Comparison of ENCODE assay signal across 18 cellular contexts in the genomic region with DNA sequence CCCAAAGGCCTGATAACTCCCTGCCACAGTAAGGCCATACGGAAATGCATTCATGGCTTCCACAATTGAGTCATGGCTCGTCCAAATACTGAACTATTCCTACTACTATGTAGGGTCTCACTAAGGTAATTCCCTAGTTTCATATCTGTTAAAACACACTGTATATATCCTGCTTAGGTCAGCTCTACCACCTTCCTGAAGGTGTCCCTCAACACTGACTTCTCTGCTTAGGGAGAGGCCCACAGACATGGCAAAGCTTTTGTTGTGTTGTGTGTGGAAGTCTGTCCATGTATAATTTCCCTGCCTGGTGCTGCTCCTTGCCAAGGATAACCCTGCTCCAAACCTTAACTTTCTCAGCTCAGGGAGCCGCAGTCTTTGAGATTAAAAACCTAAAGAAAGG.
"Had no signal": no experiment of that assay in that cellular context is flagged by ENCODE, and none has a peak within 500 bp of the region (broad histone marks: within the 10 kb centered on the region; RNA-seq: fewer than 3 reads in every experiment).

No MANE protein-coding gene starts in this region.

- H3K9me3 ChIP-seq: esophagus squamous epithelium, psoas muscle, spleen, stomach, thoracic aorta, transverse colon had no signal

- H3K9me3 Mint-ChIP-seq: natural killer cell treated with Interleukin-12 subunit alpha and Interleukin-12 subunit beta and Interleukin-15 and Interleukin-18, amount 100 ng/mL, for 72 hours had no signal

- H3K36me3 Mint-ChIP-seq: natural killer cell treated with Interleukin-12 subunit alpha and Interleukin-12 subunit beta and Interleukin-15 and Interleukin-18, amount 100 ng/mL, for 72 hours had no signal

- H3K27ac ChIP-seq: esophagus squamous epithelium, foreskin keratinocyte, psoas muscle, spleen, stomach, transverse colon had no signal

- H3K4me3 Mint-ChIP-seq: dendritic cell treated with granulocyte-macrophage colony-stimulating factor and Interleukin-4, amounts not matched to agents 40 ng/mL and 50 ng/mL, for 4 days; effector memory CD8-positive, alpha-beta T cell; mesothelial cell of epicardium; natural killer cell treated with Interleukin-12 subunit alpha and Interleukin-12 subunit beta and Interleukin-15 and Interleukin-18, amount 100 ng/mL, for 72 hours had no signal

- H3K4me1 ChIP-seq: esophagus squamous epithelium, foreskin keratinocyte, psoas muscle, spleen, transverse colon had no signal

- H3K4me3 ChIP-seq: esophagus squamous epithelium, psoas muscle, spleen, stomach, thoracic aorta, transverse colon had no signal

- H3K36me3 ChIP-seq: esophagus squamous epithelium, spleen, stomach, thoracic aorta, transverse colon had no signal

- H3K27me3 ChIP-seq: esophagus squamous epithelium, spleen, stomach, transverse colon had no signal

- DNase-seq: cerebellar nuclear complex; effector memory CD8-positive, alpha-beta T cell; esophagus squamous epithelium; foreskin keratinocyte; hypothalamus; psoas muscle; spleen; stimulated activated CD4-positive, alpha-beta T cell treated with anti-CD3 and anti-CD28 coated beads, Interleukin-15, amount 100 ng/mL, for 24 hours; stimulated activated CD4-positive, alpha-beta T cell treated with anti-CD3 and anti-CD28 coated beads, Interleukin-1b, Interleukin-23, amount 100 ng/mL, for 48 hours; stimulated activated CD4-positive, alpha-beta T cell treated with anti-CD3 and anti-CD28 coated beads, Interleukin-4, amount 100 ng/mL, for 24 hours; stimulated activated naive CD4-positive, alpha-beta T cell; stomach; substantia nigra; transverse colon had no signal

- H3K27me3 Mint-ChIP-seq: dendritic cell treated with granulocyte-macrophage colony-stimulating factor and Interleukin-4, amounts not matched to agents 40 ng/mL and 50 ng/mL, for 4 days had no signal

- H3K27ac Mint-ChIP-seq: dendritic cell treated with granulocyte-macrophage colony-stimulating factor and Interleukin-4, amounts not matched to agents 40 ng/mL and 50 ng/mL, for 4 days; effector memory CD8-positive, alpha-beta T cell; mesothelial cell of epicardium; natural killer cell treated with Interleukin-12 subunit alpha and Interleukin-12 subunit beta and Interleukin-15 and Interleukin-18, amount 100 ng/mL, for 72 hours had no signal
